8 cellular contexts compared by ENCODE assay signal in genomic region chr11:10294289-10294953, GRCh38. TPM values are rescaled to one million over a fixed set of nuclear protein-coding genes. Genes with fewer than 3 reads are reported as not detected.
DNase-seq lines count a peak whose midpoint lies in the region; ATAC-seq and TF ChIP-seq lines count a peak whose summit lies in the region.

No MANE protein-coding gene starts in this region.

- H3K9me3 ChIP-seq in HUES48 (ENCODE audit: control insufficient read depth, insufficient read depth, low read length) (no peaks in the 10 kb centered on the region), ovary (no peaks in the 10 kb centered on the region)

- H3K4me3 Mint-ChIP-seq in activated T-helper 2 cell treated with anti-CD3 and anti-CD28 coated beads, Interferon-gamma antibody, Interleukin-2, Interleukin-4, amounts not matched to agents 10 μg/mL and 5 μg/mL and 100 μg/mL, durations not matched to agents 14 hours and 24 hours and 36 hours (ENCODE audit: low read depth): peak overlapping the region; percentile 72

- H3K27me3 ChIP-seq in HUES48 (ENCODE audit: control insufficient read depth, insufficient read depth, low read length) (peaks cover 6% of the 10 kb centered on the region; the same call in 1 of the 2 replicates), ovary (no peaks in the 10 kb centered on the region)

- TF ChIP-seq EP300 in ovary (IDR thresholded peaks at IDR 0.05): no peak

- peaks cover 27% of the 10 kb centered on the region for H3K4me1 Mint-ChIP-seq in activated T-helper 2 cell treated with anti-CD3 and anti-CD28 coated beads, Interferon-gamma antibody, Interleukin-2, Interleukin-4, amounts not matched to agents 10 μg/mL and 5 μg/mL and 100 μg/mL, durations not matched to agents 14 hours and 24 hours and 36 hours (ENCODE audit: low read depth)

- TF ChIP-seq CTCF in ovary (IDR thresholded peaks at IDR 0.05): no peak

- intact Hi-C loops in activated T-helper 2 cell treated with anti-CD3 and anti-CD28 coated beads, Interferon-gamma antibody, Interleukin-2, Interleukin-4, amounts not matched to agents 10 μg/mL and 5 μg/mL and 100 μg/mL, durations not matched to agents 14 hours and 24 hours and 36 hours (cut with micrococcal nuclease): no loop called here
- intact Hi-C loops in Right ventricle myocardium inferior (cut with DNase I): no loop called here
- intact Hi-C loops in ovary (cut with DNase I): loop anchor here in 1 of 4 donors (5.0 kb wide), 1 partner anchor 727 kb away; no protein-coding TSS in a partner anchor

- peaks cover 65% of the 10 kb centered on the region for H3K27me3 Mint-ChIP-seq in activated T-helper 2 cell treated with anti-CD3 and anti-CD28 coated beads, Interferon-gamma antibody, Interleukin-2, Interleukin-4, amounts not matched to agents 10 μg/mL and 5 μg/mL and 100 μg/mL, durations not matched to agents 14 hours and 24 hours and 36 hours (ENCODE audit: low read depth)

- H3K36me3 ChIP-seq in HUES48 (ENCODE audit: control insufficient read depth, insufficient read depth, low read length) (0 out of 2 replicates have a peak, but pooled peaks cover 2% of the 10 kb centered on the region), ovary (no peaks in the 10 kb centered on the region)

- no peaks in the 10 kb centered on the region for H3K9me3 Mint-ChIP-seq in activated T-helper 2 cell treated with anti-CD3 and anti-CD28 coated beads, Interferon-gamma antibody, Interleukin-2, Interleukin-4, amounts not matched to agents 10 μg/mL and 5 μg/mL and 100 μg/mL, durations not matched to agents 14 hours and 24 hours and 36 hours

- H3K4me1 ChIP-seq in HUES48 (ENCODE audit: control insufficient read depth, insufficient read depth, low read length) (peaks cover 35% of the 10 kb centered on the region), ovary (ENCODE audit: insufficient read depth) (peaks cover 11% of the 10 kb centered on the region)

- 0 to 1% (median 1%) methylated on average over 37 to 46 of the region's 46 CpGs for WGBS in ovary, 3 donors

- H3K4me3 ChIP-seq in HUES48 (ENCODE audit: low read depth, low read length) (peak overlapping the region; percentile 87), ovary (peak overlapping the region; percentile 87)

- DNase-seq in CD1c-positive myeloid dendritic cell (ENCODE audit: extremely low spot score) (peak; percentile 66), Right ventricle myocardium inferior (ENCODE audit: missing footprints) (peak; percentile 76), ovary (peak; percentile 74 to 88 (median 81)), NCI-H2196 treated with DMSO at 0.1 percent for 48 hours (lab: John Stamatoyannopoulos, UW; ENCODE audit: unreplicated experiment) (no peak)
- DNase-seq in activated T-helper 2 cell treated with anti-CD3 and anti-CD28 coated beads, Interferon-gamma antibody, Interleukin-2, Interleukin-4, amounts not matched to agents 10 μg/mL and 5 μg/mL and 100 μg/mL, durations not matched to agents 14 hours and 24 hours and 36 hours (ENCODE audit: low spot score): no peak

- ATAC-seq in Right ventricle myocardium inferior: peak; percentile 44
- no peak for ATAC-seq in HG03039 (IDR thresholded peaks at IDR 0.05; ENCODE audit: unreplicated experiment)
- ATAC-seq in HG03342 (IDR thresholded peaks at IDR 0.05; ENCODE audit: unreplicated experiment): no peak

- TF ChIP-seq POLR2A in ovary (IDR thresholded peaks at IDR 0.05): no peak

- H3K27ac ChIP-seq in HUES48 (ENCODE audit: low read depth, low read length): peak overlapping the region; percentile 94
- peak overlapping the region; percentile 96 for H3K27ac ChIP-seq in ovary

- peak overlapping the region; percentile 57 for H3K9ac ChIP-seq in HUES48 (ENCODE audit: low read depth, low read length)

- no peak overlapping the region for H3K27ac Mint-ChIP-seq in activated T-helper 2 cell treated with anti-CD3 and anti-CD28 coated beads, Interferon-gamma antibody, Interleukin-2, Interleukin-4, amounts not matched to agents 10 μg/mL and 5 μg/mL and 100 μg/mL, durations not matched to agents 14 hours and 24 hours and 36 hours

- no peaks in the 10 kb centered on the region for H3K36me3 Mint-ChIP-seq in activated T-helper 2 cell treated with anti-CD3 and anti-CD28 coated beads, Interferon-gamma antibody, Interleukin-2, Interleukin-4, amounts not matched to agents 10 μg/mL and 5 μg/mL and 100 μg/mL, durations not matched to agents 14 hours and 24 hours and 36 hours (ENCODE audit: low read depth)

RNA-seq across cellular contexts. Expression of gene SBF2, which starts 0.4 kb away (rescaled TPM):
- total RNA-seq in activated T-helper 2 cell treated with anti-CD3 and anti-CD28 coated beads, Interferon-gamma antibody, Interleukin-2, Interleukin-4, amounts not matched to agents 10 μg/mL and 5 μg/mL and 100 μg/mL, durations not matched to agents 14 hours and 24 hours and 36 hours: 4.2 and 4.9 TPM in 2 replicates
- total RNA-seq in Right ventricle myocardium inferior (16.7 TPM), ovary (10 to 100 TPM; 46.7 to 77.5 (median 52.6) TPM)
- polyA plus RNA-seq in ovary: 10 to 100 TPM; 27.4 to 32.0 TPM

RNA-seq across cellular contexts. Expression of gene ADM, which starts 10.5 kb away (rescaled TPM):
- total RNA-seq in activated T-helper 2 cell treated with anti-CD3 and anti-CD28 coated beads, Interferon-gamma antibody, Interleukin-2, Interleukin-4, amounts not matched to agents 10 μg/mL and 5 μg/mL and 100 μg/mL, durations not matched to agents 14 hours and 24 hours and 36 hours: 2.3 and 3.5 TPM in 2 replicates
- total RNA-seq in Right ventricle myocardium inferior (14.1 TPM), ovary (10 to 100 TPM in 5 of 7 donors, 1 to 10 TPM in 2; 8.2 to 83.8 (median 17.5) TPM)
- 10 to 100 TPM; 33.2 to 47.2 TPM for polyA plus RNA-seq in ovary

Comparison
In these comparisons a context has a peak if more than half of its experiments do, and no peak if none do; other contexts are left out.
1. DNase-seq: peak in CD1c-positive myeloid dendritic cell (single experiment), Right ventricle myocardium inferior (single experiment) and ovary (5 of 5); none in activated T-helper 2 cell treated with anti-CD3 and anti-CD28 coated beads, Interferon-gamma antibody, Interleukin-2, Interleukin-4, amounts not matched to agents 10 μg/mL and 5 μg/mL and 100 μg/mL, durations not matched to agents 14 hours and 24 hours and 36 hours (single experiment) and NCI-H2196 treated with DMSO at 0.1 percent for 48 hours (single experiment).